ENCODE assay signal across 1 cellular context in the genomic region with DNA sequence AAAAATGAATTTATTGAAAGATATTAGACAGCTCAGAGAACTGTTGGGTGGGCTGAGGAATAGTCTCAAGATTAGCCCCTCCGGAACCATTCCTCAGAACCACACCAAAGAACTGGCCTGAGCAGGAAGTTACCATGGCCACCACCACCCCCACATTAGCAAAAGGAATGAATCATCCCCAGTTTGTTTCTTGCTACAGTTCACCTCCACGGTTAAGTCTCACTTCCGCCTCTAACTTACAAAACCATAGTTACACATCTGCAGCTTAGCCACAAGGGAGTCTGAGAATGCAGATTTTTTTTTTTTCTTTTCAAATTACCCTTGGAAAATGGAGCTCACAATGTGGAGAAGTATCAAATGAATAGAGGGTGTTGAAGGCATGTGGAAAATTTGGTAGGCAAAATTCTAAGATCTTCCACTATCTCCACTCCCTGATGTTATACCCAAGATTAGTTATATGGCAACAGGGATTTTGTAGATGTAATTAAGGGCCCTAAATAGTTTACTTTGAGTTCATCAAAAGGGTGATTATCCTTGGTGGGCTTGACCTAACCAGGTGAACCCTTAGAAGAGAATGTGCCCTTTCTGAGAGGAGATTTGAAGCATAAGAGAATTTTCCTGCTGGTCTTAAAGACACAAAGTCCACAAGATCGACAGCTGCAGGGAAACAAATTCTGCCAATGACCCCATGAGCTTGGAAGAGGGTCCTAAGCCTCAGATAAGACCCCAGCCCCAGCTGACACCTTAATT.
TF ChIP-seq lines count a peak whose summit lies in the region.

No MANE protein-coding gene starts in this region.

TF ChIP-seq in HCT116, 20 proteins besides CTCF, POLR2A, EP300 and RAD21 (continued from another document):
- TF ChIP-seq, protein P1, sequence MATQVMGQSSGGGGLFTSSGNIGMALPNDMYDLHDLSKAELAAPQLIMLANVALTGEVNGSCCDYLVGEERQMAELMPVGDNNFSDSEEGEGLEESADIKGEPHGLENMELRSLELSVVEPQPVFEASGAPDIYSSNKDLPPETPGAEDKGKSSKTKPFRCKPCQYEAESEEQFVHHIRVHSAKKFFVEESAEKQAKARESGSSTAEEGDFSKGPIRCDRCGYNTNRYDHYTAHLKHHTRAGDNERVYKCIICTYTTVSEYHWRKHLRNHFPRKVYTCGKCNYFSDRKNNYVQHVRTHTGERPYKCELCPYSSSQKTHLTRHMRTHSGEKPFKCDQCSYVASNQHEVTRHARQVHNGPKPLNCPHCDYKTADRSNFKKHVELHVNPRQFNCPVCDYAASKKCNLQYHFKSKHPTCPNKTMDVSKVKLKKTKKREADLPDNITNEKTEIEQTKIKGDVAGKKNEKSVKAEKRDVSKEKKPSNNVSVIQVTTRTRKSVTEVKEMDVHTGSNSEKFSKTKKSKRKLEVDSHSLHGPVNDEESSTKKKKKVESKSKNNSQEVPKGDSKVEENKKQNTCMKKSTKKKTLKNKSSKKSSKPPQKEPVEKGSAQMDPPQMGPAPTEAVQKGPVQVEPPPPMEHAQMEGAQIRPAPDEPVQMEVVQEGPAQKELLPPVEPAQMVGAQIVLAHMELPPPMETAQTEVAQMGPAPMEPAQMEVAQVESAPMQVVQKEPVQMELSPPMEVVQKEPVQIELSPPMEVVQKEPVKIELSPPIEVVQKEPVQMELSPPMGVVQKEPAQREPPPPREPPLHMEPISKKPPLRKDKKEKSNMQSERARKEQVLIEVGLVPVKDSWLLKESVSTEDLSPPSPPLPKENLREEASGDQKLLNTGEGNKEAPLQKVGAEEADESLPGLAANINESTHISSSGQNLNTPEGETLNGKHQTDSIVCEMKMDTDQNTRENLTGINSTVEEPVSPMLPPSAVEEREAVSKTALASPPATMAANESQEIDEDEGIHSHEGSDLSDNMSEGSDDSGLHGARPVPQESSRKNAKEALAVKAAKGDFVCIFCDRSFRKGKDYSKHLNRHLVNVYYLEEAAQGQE (IDR thresholded peaks at IDR 0.05; ENCODE audit: low read depth), result no peak
- TF ChIP-seq, protein P2, sequence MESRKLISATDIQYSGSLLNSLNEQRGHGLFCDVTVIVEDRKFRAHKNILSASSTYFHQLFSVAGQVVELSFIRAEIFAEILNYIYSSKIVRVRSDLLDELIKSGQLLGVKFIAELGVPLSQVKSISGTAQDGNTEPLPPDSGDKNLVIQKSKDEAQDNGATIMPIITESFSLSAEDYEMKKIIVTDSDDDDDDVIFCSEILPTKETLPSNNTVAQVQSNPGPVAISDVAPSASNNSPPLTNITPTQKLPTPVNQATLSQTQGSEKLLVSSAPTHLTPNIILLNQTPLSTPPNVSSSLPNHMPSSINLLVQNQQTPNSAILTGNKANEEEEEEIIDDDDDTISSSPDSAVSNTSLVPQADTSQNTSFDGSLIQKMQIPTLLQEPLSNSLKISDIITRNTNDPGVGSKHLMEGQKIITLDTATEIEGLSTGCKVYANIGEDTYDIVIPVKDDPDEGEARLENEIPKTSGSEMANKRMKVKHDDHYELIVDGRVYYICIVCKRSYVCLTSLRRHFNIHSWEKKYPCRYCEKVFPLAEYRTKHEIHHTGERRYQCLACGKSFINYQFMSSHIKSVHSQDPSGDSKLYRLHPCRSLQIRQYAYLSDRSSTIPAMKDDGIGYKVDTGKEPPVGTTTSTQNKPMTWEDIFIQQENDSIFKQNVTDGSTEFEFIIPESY (IDR thresholded peaks at IDR 0.05; ENCODE audit: extremely low read depth, insufficient replicate concordance, low read length), result peak; percentile 65
- no peak for TF ChIP-seq ZNF274 (IDR thresholded peaks at IDR 0.05; ENCODE audit: low read depth, low read length)
- peak; percentile 54; the same call in 1 of the 2 replicates for TF ChIP-seq SRF (IDR thresholded peaks at IDR 0.05; ENCODE audit: low read depth)
- no peak for TF ChIP-seq EZH2 (IDR thresholded peaks at IDR 0.05)
- peak; percentile 80 for TF ChIP-seq YY1 (IDR thresholded peaks at IDR 0.05; ENCODE audit: extremely low read depth, insufficient replicate concordance, low read depth, low read length)
- peak; percentile 9 for TF ChIP-seq SIN3A (IDR thresholded peaks at IDR 0.05; ENCODE audit: low read depth)
- peak; percentile 97 for TF ChIP-seq TCF7L2 (IDR thresholded peaks at IDR 0.05; ENCODE audit: borderline replicate concordance, extremely low read depth, insufficient read depth, insufficient read length)
